ENCODE assay signal across 9 cellular contexts in genomic region chr19:49427855-49428546, GRCh38. TPM values are rescaled to one million over a fixed set of nuclear protein-coding genes. Genes with fewer than 3 reads are reported as not detected.
A peak's percentile ranks its signal among the peaks of the same experiment; 100 is the strongest.
DNase-seq lines count a peak whose midpoint lies in the region; ATAC-seq, FAIRE-seq and TF ChIP-seq lines count a peak whose summit lies in the region.
"Had no signal": no experiment of that assay in that cellular context is flagged by ENCODE, and none has a peak within 500 bp of the region (broad histone marks: within the 10 kb centered on the region; RNA-seq: fewer than 3 reads in every experiment).

No MANE protein-coding gene starts in this region.

- H3K27ac Mint-ChIP-seq in CD14-positive monocyte (peak overlapping the region in 1 of 7 donors; percentile 17), osteocyte (ENCODE audit: unreplicated experiment) (no peak overlapping the region)

- in situ Hi-C loops in HAP-1 (cut with MboI; ENCODE audit: low sequenced_read_pairs) = no loop called here

- H3K36me3 Mint-ChIP-seq in CD14-positive monocyte (peaks cover 0 to 18% of the 10 kb centered on the region in 2 donors), osteocyte (ENCODE audit: unreplicated experiment) (peaks cover 2% of the 10 kb centered on the region)
- no peaks in the 10 kb centered on the region for H3K36me3 Mint-ChIP-seq in activated T-cell treated with anti-CD3 and anti-CD28 coated beads, Interleukin-2, amount 50 U/mL, for 4 hours (ENCODE audit: insufficient read depth)

- peaks cover 33% of the 10 kb centered on the region for H3K27me3 ChIP-seq in HAP-1 (ENCODE audit: low read depth)
- H3K27me3 ChIP-seq in right lobe of liver = peaks cover 13 to 19% of the 10 kb centered on the region in 2 donors

- peaks cover 98 to 100% (median 99%) of the 10 kb centered on the region in 3 donors for H3K27me3 Mint-ChIP-seq in CD14-positive monocyte (ENCODE audit: low read depth in 3 of 3)
- peaks cover 87% of the 10 kb centered on the region for H3K27me3 Mint-ChIP-seq in activated T-cell treated with anti-CD3 and anti-CD28 coated beads, Interleukin-2, amount 50 U/mL, for 4 hours (ENCODE audit: low read depth)
- H3K27me3 Mint-ChIP-seq in osteocyte (ENCODE audit: unreplicated experiment) = peaks cover 80% of the 10 kb centered on the region

- DNase-seq in CD14-positive monocyte (ENCODE audit: low spot score) (no peak), HAP-1 (ENCODE audit: low spot score in 2 of 2) (peak; percentile 49 to 86), right lobe of liver (no peak), RCC 7860 (ENCODE audit: low spot score) (no peak), osteocyte (ENCODE audit: extremely low spot score, unreplicated experiment) (no peak), amniotic stem cell (lab: John Stamatoyannopoulos, UW) (no peak)
- no peak for DNase-seq in activated T-cell treated with anti-CD3 and anti-CD28 coated beads, Interleukin-2, amount 50 U/mL, for 4 hours

- no peak for FAIRE-seq in RCC 7860 (lab: Jason Lieb, UNC)

- TF ChIP-seq CTCF in CD14-positive monocyte (IDR thresholded peaks at IDR 0.05) (no peak), right lobe of liver (IDR thresholded peaks at IDR 0.05) (no peak), osteocyte (IDR thresholded peaks at IDR 0.05) (no peak)

- peak overlapping the region; percentile 14 for H3K4me3 ChIP-seq in HAP-1
- H3K4me3 ChIP-seq in right lobe of liver = no peak overlapping the region

- H3K9me3 ChIP-seq in HAP-1 = no peaks in the 10 kb centered on the region
- no peaks in the 10 kb centered on the region for H3K9me3 ChIP-seq in right lobe of liver

- WGBS in right lobe of liver (ENCODE audit: insufficient coverage, low coverage, low lambda C conversion rate, missing lambda C conversion rate) = 3% methylated on average over 12 of the region's 45 CpGs

- no peak overlapping the region for H3K27ac ChIP-seq in right lobe of liver

- intact Hi-C loops in CD14-positive monocyte (cut with micrococcal nuclease) = loop anchor here in 1 of 2 donors (10.0 kb wide), 1 partner anchor 53 kb away; no protein-coding TSS in a partner anchor
- intact Hi-C loops in right lobe of liver (cut with DNase I) = no loop called here

- H3K9me3 Mint-ChIP-seq in CD14-positive monocyte (peaks cover 0 to 36% (median 18%) of the 10 kb centered on the region in 7 donors), osteocyte (ENCODE audit: unreplicated experiment) (no peaks in the 10 kb centered on the region)
- H3K9me3 Mint-ChIP-seq in activated T-cell treated with anti-CD3 and anti-CD28 coated beads, Interleukin-2, amount 50 U/mL, for 4 hours = no peaks in the 10 kb centered on the region

- no peaks in the 10 kb centered on the region for H3K36me3 ChIP-seq in HAP-1 (replicated peaks)
- no peaks in the 10 kb centered on the region for H3K36me3 ChIP-seq in right lobe of liver

- H3K4me3 Mint-ChIP-seq in CD14-positive monocyte (peak overlapping the region; percentile 27 to 70), osteocyte (ENCODE audit: unreplicated experiment) (no peak overlapping the region)
- peak overlapping the region; percentile 29 for H3K4me3 Mint-ChIP-seq in activated T-cell treated with anti-CD3 and anti-CD28 coated beads, Interleukin-2, amount 50 U/mL, for 4 hours

- peaks cover 9% of the 10 kb centered on the region for H3K4me1 ChIP-seq in HAP-1
- no peaks in the 10 kb centered on the region for H3K4me1 ChIP-seq in right lobe of liver

- peak; percentile 36 to 50 for ATAC-seq in activated T-cell treated with anti-CD3 and anti-CD28 coated beads, Interleukin-2, amount 50 U/mL, for 4 hours
- ATAC-seq in right lobe of liver = peak in 3 of 4 donors; percentile 36 to 42 (median 38)
- no peak for ATAC-seq in HG02763 (IDR thresholded peaks at IDR 0.05; ENCODE audit: unreplicated experiment)

- H3K4me1 Mint-ChIP-seq in CD14-positive monocyte (peaks cover 28% of the 10 kb centered on the region), osteocyte (ENCODE audit: unreplicated experiment) (peaks cover 18% of the 10 kb centered on the region)
- peaks cover 49% of the 10 kb centered on the region for H3K4me1 Mint-ChIP-seq in activated T-cell treated with anti-CD3 and anti-CD28 coated beads, Interleukin-2, amount 50 U/mL, for 4 hours (ENCODE audit: low read depth)

- TF ChIP-seq POLR2A in right lobe of liver (IDR thresholded peaks at IDR 0.05) = no peak

RNA-seq across cellular contexts. Expression of gene GFY, which starts 2.8 kb away (rescaled TPM):
- not detected for polyA plus RNA-seq in CD14-positive monocyte
- total RNA-seq in activated T-cell treated with anti-CD3 and anti-CD28 coated beads, Interleukin-2, amount 50 U/mL, for 4 hours = not detected
- total RNA-seq in right lobe of liver (not detected), osteocyte (not detected in 2 replicates)
- total RNA-seq: LHCN-M2 had no signal

RNA-seq across cellular contexts. Expression of gene PTH2, which starts 4.8 kb away (rescaled TPM):
- not detected for polyA plus RNA-seq in CD14-positive monocyte
- not detected for total RNA-seq in activated T-cell treated with anti-CD3 and anti-CD28 coated beads, Interleukin-2, amount 50 U/mL, for 4 hours
- not detected for total RNA-seq in right lobe of liver
- total RNA-seq in osteocyte = not detected in 2 replicates
- total RNA-seq: LHCN-M2 had no signal

RNA-seq across cellular contexts. Expression of gene SLC17A7, which starts 13.3 kb away (rescaled TPM):
- polyA plus RNA-seq in CD14-positive monocyte = under 1 TPM in 1 of 2 donors, not detected in 1; 0.09 TPM
- under 1 TPM in 2 of 3 donors, not detected in 1; 0.08 to 0.13 TPM for total RNA-seq in activated T-cell treated with anti-CD3 and anti-CD28 coated beads, Interleukin-2, amount 50 U/mL, for 4 hours
- total RNA-seq in right lobe of liver (under 1 TPM in 1 of 6 experiments, not detected in 5; 0.13 TPM), osteocyte (0.34 and 0.54 TPM in 2 replicates)

RNA-seq across cellular contexts. Expression of gene PIH1D1, which starts 23.6 kb away (rescaled TPM):
- 10 to 100 TPM; 62.3 to 83.9 TPM for polyA plus RNA-seq in CD14-positive monocyte
- total RNA-seq in activated T-cell treated with anti-CD3 and anti-CD28 coated beads, Interleukin-2, amount 50 U/mL, for 4 hours = 100 to 1,000 TPM in 2 of 3 donors, 10 to 100 TPM in 1; 95.0 to 105 (median 105) TPM
- total RNA-seq in right lobe of liver (10 to 100 TPM; 37.4 to 57.7 (median 43.4) TPM), osteocyte (80.2 and 84.5 TPM in 2 replicates)

RNA-seq across cellular contexts. Expression of gene ALDH16A1, which starts 25.0 kb away (rescaled TPM):
- polyA plus RNA-seq in CD14-positive monocyte = 10 to 100 TPM; 30.8 to 39.5 TPM
- 10 to 100 TPM; 35.4 to 42.9 (median 35.8) TPM for total RNA-seq in activated T-cell treated with anti-CD3 and anti-CD28 coated beads, Interleukin-2, amount 50 U/mL, for 4 hours
- total RNA-seq in right lobe of liver (10 to 100 TPM; 14.4 to 29.6 (median 19.8) TPM), osteocyte (31.8 and 34.0 TPM in 2 replicates)

Comparison
In these comparisons a context has a peak if more than half of its experiments do, and no peak if none do; other contexts are left out.
1. DNase-seq: peak in HAP-1 (2 of 2); none in CD14-positive monocyte (single experiment), activated T-cell treated with anti-CD3 and anti-CD28 coated beads, Interleukin-2, amount 50 U/mL, for 4 hours (single experiment), right lobe of liver (0 of 3), RCC 7860 (single experiment), osteocyte (single experiment) and amniotic stem cell (single experiment).